In genomic region chr10:30550967-30551815, GRCh38 we compare ENCODE assay signal across 28 cellular contexts.
"Had no signal": no experiment of that assay in that cellular context is flagged by ENCODE, and none has a peak within 500 bp of the region (broad histone marks: within the 10 kb centered on the region; RNA-seq: fewer than 3 reads in every experiment).

No MANE protein-coding gene starts in this region.

- H3K9me3 ChIP-seq: esophagus squamous epithelium, gastrocnemius medialis, pancreas, psoas muscle, right atrium auricular region, spleen, testis, vagina had no signal

- H3K4me1 ChIP-seq: psoas muscle had no signal

- DNase-seq: activated CD4-positive, alpha-beta memory T cell treated with anti-CD3 and anti-CD28 coated beads for 36 hours; activated CD4-positive, alpha-beta T cell treated with anti-CD3 and anti-CD28 coated beads for 4 hours; activated naive CD4-positive, alpha-beta T cell treated with Interleukin-2 at 50 U/mL for 16 hours; activated naive CD8-positive, alpha-beta T cell treated with anti-CD3 and anti-CD28 coated beads for 36 hours; activated T-cell treated with anti-CD3 and anti-CD28 coated beads, Interleukin-2, amount 50 U/mL, for 1 hour; amygdala; cerebellar nuclear complex; endodermal cell; esophagus squamous epithelium; gastrocnemius medialis; head of caudate nucleus; left ventricle myocardium superior; mammary epithelial cell; midbrain; pancreas; psoas muscle; spleen; stimulated activated CD4-positive, alpha-beta T cell treated with anti-CD3 and anti-CD28 coated beads, Interleukin-4, amount 100 ng/mL, for 1 hour; stimulated activated naive CD4-positive, alpha-beta T cell; testis had no signal

- H3K4me1 Mint-ChIP-seq: activated T-helper 17 cell treated with anti-CD3 and anti-CD28 coated beads, Interleukin-2, amount 50 U/mL, for 72 hours had no signal

- H3K27ac Mint-ChIP-seq: activated CD4-positive, alpha-beta memory T cell treated with anti-CD3 and anti-CD28 coated beads for 36 hours; activated naive CD8-positive, alpha-beta T cell treated with anti-CD3 and anti-CD28 coated beads for 36 hours; activated T-helper 17 cell treated with anti-CD3 and anti-CD28 coated beads, Interleukin-2, amount 50 U/mL, for 72 hours; endodermal cell; natural killer cell treated with Interleukin-12 subunit alpha and Interleukin-12 subunit beta and Interleukin-15 and Interleukin-18, amount 100 ng/mL, for 72 hours; type B pancreatic cell had no signal

- H3K4me3 Mint-ChIP-seq: activated CD4-positive, alpha-beta memory T cell treated with anti-CD3 and anti-CD28 coated beads for 36 hours; activated naive CD8-positive, alpha-beta T cell treated with anti-CD3 and anti-CD28 coated beads for 36 hours; activated T-helper 17 cell treated with anti-CD3 and anti-CD28 coated beads, Interleukin-2, amount 50 U/mL, for 72 hours; endodermal cell; natural killer cell treated with Interleukin-12 subunit alpha and Interleukin-12 subunit beta and Interleukin-15 and Interleukin-18, amount 100 ng/mL, for 72 hours; type B pancreatic cell had no signal

- FAIRE-seq: bronchial epithelial cell, islet of Langerhans had no signal

- H3K9me3 Mint-ChIP-seq: activated CD4-positive, alpha-beta memory T cell treated with anti-CD3 and anti-CD28 coated beads for 36 hours; activated naive CD8-positive, alpha-beta T cell treated with anti-CD3 and anti-CD28 coated beads for 36 hours; activated T-helper 17 cell treated with anti-CD3 and anti-CD28 coated beads, Interleukin-2, amount 50 U/mL, for 72 hours; endodermal cell; natural killer cell treated with Interleukin-12 subunit alpha and Interleukin-12 subunit beta and Interleukin-15 and Interleukin-18, amount 100 ng/mL, for 72 hours had no signal

- H3K4me3 ChIP-seq: coronary artery, esophagus squamous epithelium, gastrocnemius medialis, pancreas, psoas muscle, right atrium auricular region, spleen, testis, vagina had no signal

- H3K27me3 ChIP-seq: esophagus squamous epithelium, gastrocnemius medialis, pancreas, right atrium auricular region, spleen, testis, vagina had no signal

- H3K27ac ChIP-seq: gastrocnemius medialis, pancreas, psoas muscle, right atrium auricular region, testis, vagina had no signal

- H3K36me3 ChIP-seq: esophagus squamous epithelium, gastrocnemius medialis, pancreas, right atrium auricular region, spleen, vagina had no signal

- H3K36me3 Mint-ChIP-seq: activated CD4-positive, alpha-beta memory T cell treated with anti-CD3 and anti-CD28 coated beads for 36 hours; activated naive CD8-positive, alpha-beta T cell treated with anti-CD3 and anti-CD28 coated beads for 36 hours; natural killer cell treated with Interleukin-12 subunit alpha and Interleukin-12 subunit beta and Interleukin-15 and Interleukin-18, amount 100 ng/mL, for 72 hours; type B pancreatic cell had no signal

- H3K27me3 Mint-ChIP-seq: activated naive CD8-positive, alpha-beta T cell treated with anti-CD3 and anti-CD28 coated beads for 36 hours; activated T-helper 17 cell treated with anti-CD3 and anti-CD28 coated beads, Interleukin-2, amount 50 U/mL, for 72 hours; natural killer cell treated with Interleukin-12 subunit alpha and Interleukin-12 subunit beta and Interleukin-15 and Interleukin-18, amount 100 ng/mL, for 72 hours; type B pancreatic cell had no signal

- ATAC-seq: activated T-helper 17 cell treated with anti-CD3 and anti-CD28 coated beads, Interleukin-2, amount 50 U/mL, for 72 hours; gastrocnemius medialis; left ventricle myocardium superior; natural killer cell treated with Interleukin-12 subunit alpha and Interleukin-12 subunit beta and Interleukin-15 and Interleukin-18, amount 100 ng/mL, for 72 hours; pancreas; psoas muscle had no signal
